ENCODE assay signal across 8 cellular contexts in genomic region chr16:2777231-2777902, GRCh38. TPM values are rescaled to one million over a fixed set of nuclear protein-coding genes. Genes with fewer than 3 reads are reported as not detected.
DNase-seq lines count a peak whose midpoint lies in the region; ATAC-seq and TF ChIP-seq lines count a peak whose summit lies in the region.

Gene ELOB (minus strand): TSS chr16:2777280. CDS start chr16:2777239, 41 bp downstream.

- H3K4me1 Mint-ChIP-seq in activated T-helper 17 cell treated with anti-CD3 and anti-CD28 coated beads, Interleukin-2, amount 50 U/mL, for 72 hours, result peaks cover 10% of the 10 kb centered on the region
- peaks cover 25 to 32% of the 10 kb centered on the region in 2 donors for H3K4me1 Mint-ChIP-seq in natural killer cell

- ATAC-seq in GM21515 (IDR thresholded peaks at IDR 0.05; ENCODE audit: unreplicated experiment), result peak; percentile 60
- ATAC-seq in activated T-helper 17 cell treated with anti-CD3 and anti-CD28 coated beads, Interleukin-2, amount 50 U/mL, for 72 hours (replicated peaks), result peak; percentile 95
- ATAC-seq in natural killer cell, result peak; percentile 87 to 97 (median 88)

- peaks cover 30% of the 10 kb centered on the region for H3K36me3 Mint-ChIP-seq in activated T-helper 17 cell treated with anti-CD3 and anti-CD28 coated beads, Interleukin-2, amount 50 U/mL, for 72 hours (ENCODE audit: low read depth)
- peaks cover 7% of the 10 kb centered on the region for H3K36me3 Mint-ChIP-seq in natural killer cell

- intact Hi-C loops in natural killer cell (cut with micrococcal nuclease), result loop anchor here (2.0 kb wide), 1 partner anchor 25 kb away; the partner anchor contains the start of gene SRRM2

- DNase-seq in DMS 273 treated with DMSO at 0.1 percent for 48 hours (lab: John Stamatoyannopoulos, UW), result peak; percentile 65
- peak; percentile 77 for DNase-seq in RPMI7951 (ENCODE audit: low read depth)
- peak; percentile 65 for DNase-seq in fibroblast of mammary gland (ENCODE audit: low read depth)
- DNase-seq in natural killer cell, result peak; percentile 88
- DNase-seq in stimulated activated naive CD4-positive, alpha-beta T cell (lab: John Stamatoyannopoulos, UW), result peak; percentile 76 to 90 (median 86)

- no peak for TF ChIP-seq RAD21 in Ishikawa (IDR thresholded peaks at IDR 0.05; ENCODE audit: low read depth)

- H3K27me3 Mint-ChIP-seq in activated T-helper 17 cell treated with anti-CD3 and anti-CD28 coated beads, Interleukin-2, amount 50 U/mL, for 72 hours, result no peaks in the 10 kb centered on the region
- H3K27me3 Mint-ChIP-seq in natural killer cell (ENCODE audit: low read depth in 2 of 2), result no peaks in the 10 kb centered on the region

- H3K9me3 Mint-ChIP-seq in activated T-helper 17 cell treated with anti-CD3 and anti-CD28 coated beads, Interleukin-2, amount 50 U/mL, for 72 hours, result no peaks in the 10 kb centered on the region
- H3K9me3 Mint-ChIP-seq in natural killer cell, result no peaks in the 10 kb centered on the region

- no peak; the same call in 1 of the 2 replicates for TF ChIP-seq EP300 in Ishikawa (IDR thresholded peaks at IDR 0.05; ENCODE audit: borderline replicate concordance)

- H3K4me3 ChIP-seq in fibroblast of mammary gland (ENCODE audit: control insufficient read depth, low read depth, low read length), result peak within 1 kb of the TSS; percentile 95

- TF ChIP-seq CTCF in fibroblast of mammary gland (conservative IDR thresholded peaks at IDR 0.05; ENCODE audit: control insufficient read depth, insufficient read depth, low read depth, low read length) (no peak), natural killer cell (IDR thresholded peaks at IDR 0.05) (no peak)

- H3K4me3 Mint-ChIP-seq in activated T-helper 17 cell treated with anti-CD3 and anti-CD28 coated beads, Interleukin-2, amount 50 U/mL, for 72 hours, result peak within 1 kb of the TSS; percentile 95
- H3K4me3 Mint-ChIP-seq in natural killer cell, result peak within 1 kb of the TSS; percentile 90

- H3K27ac Mint-ChIP-seq in activated T-helper 17 cell treated with anti-CD3 and anti-CD28 coated beads, Interleukin-2, amount 50 U/mL, for 72 hours, result peak within 1 kb of the TSS; percentile 95
- peak within 1 kb of the TSS; percentile 93 to 95 for H3K27ac Mint-ChIP-seq in natural killer cell

TF ChIP-seq in Ishikawa, 13 proteins besides CTCF, POLR2A, EP300 and RAD21:
- TF ChIP-seq ZBTB7A (IDR thresholded peaks at IDR 0.05; ENCODE audit: low read depth), result peak; percentile 61; the same call in 1 of the 2 replicates
- no peak for TF ChIP-seq CEBPB (IDR thresholded peaks at IDR 0.05)
- TF ChIP-seq MAX (IDR thresholded peaks at IDR 0.05), result peak; percentile 51
- TF ChIP-seq NFIC (IDR thresholded peaks at IDR 0.05), result 0 out of 2 replicates have a peak, but pooled peaks have one; percentile 6
- TF ChIP-seq TCF12 (IDR thresholded peaks at IDR 0.05; ENCODE audit: low read depth), result no peak
- no peak for TF ChIP-seq FOXM1 (IDR thresholded peaks at IDR 0.05; ENCODE audit: borderline replicate concordance, low read depth)
- TF ChIP-seq TAF1 (IDR thresholded peaks at IDR 0.05; ENCODE audit: low read depth), result peak; percentile 97
- TF ChIP-seq TEAD4 (IDR thresholded peaks at IDR 0.05), result peak; percentile 70
- peak; percentile 36; the same call in 1 of the 2 replicates for TF ChIP-seq CREB1 (IDR thresholded peaks at IDR 0.05; ENCODE audit: low read depth)
- TF ChIP-seq REST (IDR thresholded peaks at IDR 0.05; ENCODE audit: low read depth), result 0 out of 2 replicates have a peak, but pooled peaks have one; percentile 12
- peak; percentile 23; the same call in 1 of the 2 replicates for TF ChIP-seq EGR1 (IDR thresholded peaks at IDR 0.05)
- TF ChIP-seq YY1 (IDR thresholded peaks at IDR 0.05; ENCODE audit: low read depth), result peak; percentile 96

RNA-seq across cellular contexts. Expression of gene ELOB, which starts in this region (rescaled TPM):
- 349 and 387 TPM in 2 replicates for total RNA-seq in RPMI7951 (2014; rRNA removed; shearing (Covaris generic))
- 100 to 1,000 TPM; 160 to 280 TPM for total RNA-seq in activated T-helper 17 cell treated with anti-CD3 and anti-CD28 coated beads, Interleukin-2, amount 50 U/mL, for 72 hours
- 100 to 1,000 TPM; 146 to 207 (median 161) TPM for total RNA-seq in natural killer cell

Comparison
In these comparisons a context has a peak if more than half of its experiments do, and no peak if none do; other contexts are left out.
1. Peak in every context shown above with its lines: DNase-seq, ATAC-seq and H3K4me3 ChIP-seq.